Comparison of ENCODE assay signal across 10 cellular contexts in genomic region chr4:140071043-140071442, GRCh38.
A peak's percentile ranks its signal among the peaks of the same experiment; 100 is the strongest.
DNase-seq lines count a peak whose midpoint lies in the region; ATAC-seq lines count a peak whose summit lies in the region.
"Had no signal": no experiment of that assay in that cellular context is flagged by ENCODE, and none has a peak within 500 bp of the region (broad histone marks: within the 10 kb centered on the region; RNA-seq: fewer than 3 reads in every experiment).

No MANE protein-coding gene starts in this region.

- no peaks in the 10 kb centered on the region for H3K9me3 ChIP-seq in naive thymus-derived CD4-positive, alpha-beta T cell (ENCODE audit: control insufficient read depth in 2 of 3, low read length in 3 of 3)

- no peaks in the 10 kb centered on the region for H3K36me3 ChIP-seq in naive thymus-derived CD4-positive, alpha-beta T cell (ENCODE audit: control insufficient read depth in 2 of 3, insufficient read depth in 3 of 3, low read length in 3 of 3)

- H3K27ac Mint-ChIP-seq in stimulated activated naive CD8-positive, alpha-beta T cell treated with anti-CD3 and anti-CD28 coated beads, Interleukin-15, Interleukin-2, amounts not matched to agents 100 ng/mL and 50 ng/mL, for 24 hours: peak overlapping the region; percentile 71
- H3K27ac Mint-ChIP-seq in activated CD4-positive, alpha-beta memory T cell treated with anti-CD3 and anti-CD28 coated beads, Interleukin-2, amount 10 ng/mL, durations not matched to agents 7 days and 5 days: peak overlapping the region; percentile 34
- H3K27ac Mint-ChIP-seq in naive thymus-derived CD4-positive, alpha-beta T cell: peak overlapping the region; percentile 84 to 98 (median 91)

- peak overlapping the region; percentile 54 for H3K27ac ChIP-seq in naive thymus-derived CD4-positive, alpha-beta T cell (ENCODE audit: low read depth, low read length)

- peak overlapping the region; percentile 64 for H3K4me3 Mint-ChIP-seq in stimulated activated naive CD8-positive, alpha-beta T cell treated with anti-CD3 and anti-CD28 coated beads, Interleukin-15, Interleukin-2, amounts not matched to agents 100 ng/mL and 50 ng/mL, for 24 hours
- H3K4me3 Mint-ChIP-seq in activated CD4-positive, alpha-beta memory T cell treated with anti-CD3 and anti-CD28 coated beads, Interleukin-2, amount 10 ng/mL, durations not matched to agents 7 days and 5 days: peak overlapping the region; percentile 2
- H3K4me3 Mint-ChIP-seq in naive thymus-derived CD4-positive, alpha-beta T cell: peak overlapping the region; percentile 69 to 91 (median 82)

- DNase-seq in stimulated activated naive CD8-positive, alpha-beta T cell treated with anti-CD3 and anti-CD28 coated beads, Interleukin-15, Interleukin-2, amounts not matched to agents 100 U/mL and 50 U/mL, for 24 hours: no peak
- no peak for DNase-seq in activated CD4-positive, alpha-beta memory T cell treated with anti-CD3 and anti-CD28 coated beads, Interleukin-2, amount 10 ng/mL, durations not matched to agents 7 days and 5 days
- no peak for DNase-seq in naive thymus-derived CD4-positive, alpha-beta T cell
- DNase-seq in T1000 (lab: John Stamatoyannopoulos, UW): no peak
- no peak for DNase-seq in Ammon's horn (ENCODE audit: low spot score)
- no peak for DNase-seq in hypothalamus (lab: John Stamatoyannopoulos, UW)
- DNase-seq in NCI-H526 treated with DMSO at 0.1 percent for 48 hours (lab: John Stamatoyannopoulos, UW): no peak
- DNase-seq: anterior cingulate cortex, NCI-H2107 had no signal

- no peaks in the 10 kb centered on the region for H3K27me3 ChIP-seq in naive thymus-derived CD4-positive, alpha-beta T cell (ENCODE audit: control insufficient read depth in 2 of 2, insufficient read depth in 2 of 2, low read length in 2 of 2)

- peaks cover 46% of the 10 kb centered on the region for H3K4me1 Mint-ChIP-seq in stimulated activated naive CD8-positive, alpha-beta T cell treated with anti-CD3 and anti-CD28 coated beads, Interleukin-15, Interleukin-2, amounts not matched to agents 100 ng/mL and 50 ng/mL, for 24 hours (ENCODE audit: low read depth)
- H3K4me1 Mint-ChIP-seq in activated CD4-positive, alpha-beta memory T cell treated with anti-CD3 and anti-CD28 coated beads, Interleukin-2, amount 10 ng/mL, durations not matched to agents 7 days and 5 days: peaks cover 43% of the 10 kb centered on the region
- H3K4me1 Mint-ChIP-seq in naive thymus-derived CD4-positive, alpha-beta T cell: peaks cover 34 to 53% (median 49%) of the 10 kb centered on the region in 7 donors

- H3K4me3 ChIP-seq in naive thymus-derived CD4-positive, alpha-beta T cell (ENCODE audit: low read length): peak overlapping the region; percentile 33

- POLR2A ChIA-PET in activated CD4-positive, alpha-beta memory T cell treated with anti-CD3 and anti-CD28 coated beads, Interleukin-2, amount 10 ng/mL, durations not matched to agents 7 days and 5 days (lab: Charles Lee): interaction anchor here (0.8 to 1.7 kb wide), 8 partner anchors 8 to 302 kb away, joined by 3 to 10 read pairs (median 4); no protein-coding TSS in a partner anchor
- POLR2A ChIA-PET in naive thymus-derived CD4-positive, alpha-beta T cell (lab: Charles Lee): interaction anchor here (0.6 to 3.2 kb wide), 8 partner anchors 10 to 106 kb away, joined by 3 to 53 read pairs (median 6); partner anchors contain the start of gene MAML3

- peaks cover 18 to 24% of the 10 kb centered on the region in 2 donors for H3K4me1 ChIP-seq in naive thymus-derived CD4-positive, alpha-beta T cell (ENCODE audit: control insufficient read depth in 2 of 2, insufficient read depth in 2 of 2, low read length in 2 of 2)

- intact Hi-C loops in naive thymus-derived CD4-positive, alpha-beta T cell (cut with micrococcal nuclease): loop anchor here (1.0 to 5.0 kb wide), 4 partner anchors 10 to 454 kb away; partner anchors contain the start of gene ELMOD2 (in 1 of the 2)

- no peak for ATAC-seq in stimulated activated naive CD8-positive, alpha-beta T cell treated with anti-CD3 and anti-CD28 coated beads, Interleukin-15, Interleukin-2, amounts not matched to agents 100 U/mL and 50 U/mL, for 24 hours
- peak; percentile 15 for ATAC-seq in naive thymus-derived CD4-positive, alpha-beta T cell

- H3K9me3 Mint-ChIP-seq in stimulated activated naive CD8-positive, alpha-beta T cell treated with anti-CD3 and anti-CD28 coated beads, Interleukin-15, Interleukin-2, amounts not matched to agents 100 ng/mL and 50 ng/mL, for 24 hours: no peaks in the 10 kb centered on the region
- H3K9me3 Mint-ChIP-seq in activated CD4-positive, alpha-beta memory T cell treated with anti-CD3 and anti-CD28 coated beads, Interleukin-2, amount 10 ng/mL, durations not matched to agents 7 days and 5 days: no peaks in the 10 kb centered on the region
- H3K9me3 Mint-ChIP-seq in naive thymus-derived CD4-positive, alpha-beta T cell: peaks cover 0 to 1% (median 0%) of the 10 kb centered on the region in 11 donors

- H3K27me3 Mint-ChIP-seq in stimulated activated naive CD8-positive, alpha-beta T cell treated with anti-CD3 and anti-CD28 coated beads, Interleukin-15, Interleukin-2, amounts not matched to agents 100 ng/mL and 50 ng/mL, for 24 hours: peaks cover 37% of the 10 kb centered on the region
- peaks cover 33% of the 10 kb centered on the region for H3K27me3 Mint-ChIP-seq in activated CD4-positive, alpha-beta memory T cell treated with anti-CD3 and anti-CD28 coated beads, Interleukin-2, amount 10 ng/mL, durations not matched to agents 7 days and 5 days
- H3K27me3 Mint-ChIP-seq in naive thymus-derived CD4-positive, alpha-beta T cell: peaks cover 0 to 67% (median 0%) of the 10 kb centered on the region in 5 donors

- H3K36me3 Mint-ChIP-seq in stimulated activated naive CD8-positive, alpha-beta T cell treated with anti-CD3 and anti-CD28 coated beads, Interleukin-15, Interleukin-2, amounts not matched to agents 100 ng/mL and 50 ng/mL, for 24 hours (ENCODE audit: low read depth): peaks cover 3% of the 10 kb centered on the region
- no peaks in the 10 kb centered on the region for H3K36me3 Mint-ChIP-seq in activated CD4-positive, alpha-beta memory T cell treated with anti-CD3 and anti-CD28 coated beads, Interleukin-2, amount 10 ng/mL, durations not matched to agents 7 days and 5 days (ENCODE audit: low read depth)
- peaks cover 0 to 9% (median 0%) of the 10 kb centered on the region in 5 donors for H3K36me3 Mint-ChIP-seq in naive thymus-derived CD4-positive, alpha-beta T cell

- CTCF ChIA-PET in activated CD4-positive, alpha-beta memory T cell treated with anti-CD3 and anti-CD28 coated beads, Interleukin-2, amount 10 ng/mL, durations not matched to agents 7 days and 5 days (lab: Charles Lee): interaction anchor here (0.8 to 3.1 kb wide), 5 partner anchors 19 to 183 kb away, joined by 3 to 27 read pairs (median 5); no protein-coding TSS in a partner anchor
- CTCF ChIA-PET in naive thymus-derived CD4-positive, alpha-beta T cell (lab: Charles Lee): interaction anchor here (0.6 to 2.2 kb wide), 6 partner anchors 12 to 79 kb away, joined by 3 to 8 read pairs (median 4); no protein-coding TSS in a partner anchor

Comparison
In these comparisons a context has a peak if more than half of its experiments do, and no peak if none do; other contexts are left out.
1. H3K27ac Mint-ChIP-seq: peak in every context shown above with its lines; median percentile 91 in naive thymus-derived CD4-positive, alpha-beta T cell; 71 in stimulated activated naive CD8-positive, alpha-beta T cell treated with anti-CD3 and anti-CD28 coated beads, Interleukin-15, Interleukin-2, amounts not matched to agents 100 ng/mL and 50 ng/mL, for 24 hours; 34 in activated CD4-positive, alpha-beta memory T cell treated with anti-CD3 and anti-CD28 coated beads, Interleukin-2, amount 10 ng/mL, durations not matched to agents 7 days and 5 days.
2. H3K4me3 Mint-ChIP-seq: peak in every context shown above with its lines; median percentile 82 in naive thymus-derived CD4-positive, alpha-beta T cell; 64 in stimulated activated naive CD8-positive, alpha-beta T cell treated with anti-CD3 and anti-CD28 coated beads, Interleukin-15, Interleukin-2, amounts not matched to agents 100 ng/mL and 50 ng/mL, for 24 hours; 2 in activated CD4-positive, alpha-beta memory T cell treated with anti-CD3 and anti-CD28 coated beads, Interleukin-2, amount 10 ng/mL, durations not matched to agents 7 days and 5 days.